Comparison of ENCODE assay signal across 8 cellular contexts in genomic region chr9:35908484-35909125, GRCh38. TPM values are rescaled to one million over a fixed set of nuclear protein-coding genes. Genes with fewer than 3 reads are reported as not detected.
DNase-seq lines count a peak whose midpoint lies in the region; FAIRE-seq and TF ChIP-seq lines count a peak whose summit lies in the region.

No MANE protein-coding gene starts in this region.

- H3K4me2 ChIP-seq in endothelial cell of umbilical vein (ENCODE audit: insufficient read depth, low read length) (peak overlapping the region; percentile 63), osteoblast (ENCODE audit: insufficient read depth, low read length) (peak overlapping the region; percentile 57)

- CTCF ChIA-PET in endothelial cell of umbilical vein (lab: Charles Lee): interaction anchor here (0.8 to 6.4 kb wide), 6 partner anchors 26 to 118 kb away, joined by 3 to 46 read pairs (median 4); no protein-coding TSS in a partner anchor

- H3K9me3 ChIP-seq in endothelial cell of umbilical vein (replicated peaks; ENCODE audit: control insufficient read depth, insufficient read depth, low read length) (no peaks in the 10 kb centered on the region), osteoblast (ENCODE audit: low read depth, low read length) (no peaks in the 10 kb centered on the region)

- dilution Hi-C loops in endothelial cell of umbilical vein (cut with MboI; ENCODE audit: extremely low pct_ligation_motif_present, low sequenced_read_pairs): no loop called here

- H3K27ac ChIP-seq in C4-2B (peak overlapping the region; percentile 10), endothelial cell of umbilical vein (ENCODE audit: insufficient read depth, low read depth, low read length) (peak overlapping the region; percentile 94), osteoblast (ENCODE audit: low read depth, low read length) (peak overlapping the region; percentile 95)

- DNase-seq in NCI-H446 treated with DMSO at 0.1 percent for 48 hours (lab: John Stamatoyannopoulos, UW): peak; percentile 80
- DNase-seq in endothelial cell of umbilical vein (ENCODE audit: low read depth, low spot score): no peak
- DNase-seq in osteoblast (ENCODE audit: insufficient read length, low spot score, missing footprints): peak; percentile 58
- no peak for DNase-seq in NCI-H345 treated with DMSO at 0.1 percent for 48 hours (lab: John Stamatoyannopoulos, UW; ENCODE audit: unreplicated experiment)
- DNase-seq in D341Med (ENCODE audit: low spot score): no peak
- DNase-seq in HUDEP-2 (lab: John Stamatoyannopoulos, UW; ENCODE audit: unreplicated experiment in 76 of 76): no peak
- DNase-seq in hippocampal formation (lab: John Stamatoyannopoulos, UW): no peak

- H3K79me2 ChIP-seq in endothelial cell of umbilical vein (ENCODE audit: control insufficient read depth, insufficient read depth, low read length): peaks cover 39% of the 10 kb centered on the region
- H3K79me2 ChIP-seq in osteoblast (ENCODE audit: insufficient read depth, low read length): peaks cover 4% of the 10 kb centered on the region

- H2AFZ ChIP-seq in endothelial cell of umbilical vein (ENCODE audit: low read depth, low read length) (no peak overlapping the region), osteoblast (ENCODE audit: low read length) (peak overlapping the region; percentile 49)

- TF ChIP-seq CTCF in C4-2B (conservative IDR thresholded peaks at IDR 0.05) (no peak), endothelial cell of umbilical vein (IDR thresholded peaks at IDR 0.05; ENCODE audit: extremely low read depth in 1 of 2, insufficient read depth in 1 of 2, low read depth in 1 of 2, low read length in 2 of 2) (no peak), osteoblast (IDR thresholded peaks at IDR 0.05; ENCODE audit: extremely low read depth, low read depth, low read length) (no peak)

- H3K4me1 ChIP-seq in endothelial cell of umbilical vein (ENCODE audit: control insufficient read depth, extremely low read depth, insufficient read depth, low read length) (peaks cover 82% of the 10 kb centered on the region), osteoblast (ENCODE audit: insufficient read depth, low read length) (peaks cover 55% of the 10 kb centered on the region)

- no TSS peak for BruUV-seq in endothelial cell of umbilical vein (replicated peaks; lab: Mats Ljungman, UMichigan)

- peak overlapping the region; percentile 77 for H3K9ac ChIP-seq in endothelial cell of umbilical vein (replicated peaks; ENCODE audit: extremely low read depth, insufficient read depth, low read length)

- no peaks in the 10 kb centered on the region for H3K9me1 ChIP-seq in endothelial cell of umbilical vein (replicated peaks; ENCODE audit: control insufficient read depth, extremely low read depth, insufficient read depth, low read length)

- H3K4me3 ChIP-seq in endothelial cell of umbilical vein (replicated peaks in 1 of 3; ENCODE audit: insufficient read depth in 1 of 3, low read depth in 1 of 3, low read length in 3 of 3) (peak overlapping the region in 1 of 3 experiments; percentile 3), osteoblast (ENCODE audit: insufficient read depth, low read length) (peak overlapping the region; percentile 56)

- H3K36me3 ChIP-seq in endothelial cell of umbilical vein (ENCODE audit: control insufficient read depth in 2 of 2, extremely low read depth in 1 of 2, insufficient read depth in 2 of 2, low read length in 2 of 2) (no peaks in the 10 kb centered on the region), osteoblast (ENCODE audit: insufficient read depth, low read length) (no peaks in the 10 kb centered on the region)

- no peaks in the 10 kb centered on the region for H3K27me3 ChIP-seq in endothelial cell of umbilical vein (ENCODE audit: control insufficient read depth in 2 of 2, insufficient read depth in 2 of 2, low read length in 2 of 2)
- H3K27me3 ChIP-seq in osteoblast (ENCODE audit: insufficient read depth, low read length): no peaks in the 10 kb centered on the region

- H4K20me1 ChIP-seq in endothelial cell of umbilical vein (replicated peaks; ENCODE audit: control insufficient read depth, extremely low read depth, insufficient read depth, low read length): no peaks in the 10 kb centered on the region
- no peaks in the 10 kb centered on the region for H4K20me1 ChIP-seq in osteoblast (ENCODE audit: insufficient read depth, low read length)

- POLR2A ChIA-PET in endothelial cell of umbilical vein (lab: Charles Lee): no interaction called here

- no peak for TF ChIP-seq POLR2A in endothelial cell of umbilical vein (IDR thresholded peaks at IDR 0.05; ENCODE audit: low read depth, low read length)

- FAIRE-seq in endothelial cell of umbilical vein (lab: Jason Lieb, UNC): peak; percentile 99

- intact Hi-C loops in endothelial cell of umbilical vein (cut with micrococcal nuclease): loop anchor here (1.0 to 5.0 kb wide), 4 partner anchors 99 to 251 kb away; partner anchors contain the start of genes CCDC107, CREB3, RMRP and TLN1

TF ChIP-seq in endothelial cell of umbilical vein, 7 proteins besides CTCF, POLR2A, EP300 and RAD21:
- no peak for TF ChIP-seq MYC (IDR thresholded peaks at IDR 0.05; ENCODE audit: low read depth, low read length)
- TF ChIP-seq EZH2 (IDR thresholded peaks at IDR 0.05; ENCODE audit: borderline replicate concordance, low read depth, low read length, severe bottlenecking): no peak
- TF ChIP-seq GATA2 (IDR thresholded peaks at IDR 0.05; ENCODE audit: insufficient read depth, insufficient read length, low read depth, low read length): no peak
- peak; percentile 4 for TF ChIP-seq POLR2AphosphoS5 (IDR thresholded peaks at IDR 0.05; ENCODE audit: insufficient read depth, low read depth, low read length)
- no peak for TF ChIP-seq JUN (IDR thresholded peaks at IDR 0.05; ENCODE audit: borderline replicate concordance, insufficient read depth, insufficient read length, low read depth)
- TF ChIP-seq FOS (IDR thresholded peaks at IDR 0.05; ENCODE audit: borderline replicate concordance, insufficient read depth, low read length): no peak

RNA-seq across cellular contexts. Expression of gene SPAAR, which starts 0.7 kb away (rescaled TPM):
- total RNA-seq in endothelial cell of umbilical vein: 13.0 and 24.8 TPM in 2 replicates
- 20.8 and 23.0 TPM in 2 replicates for polyA plus RNA-seq in endothelial cell of umbilical vein
- polyA plus RNA-seq in endothelial cell of umbilical vein (2011; cell fraction: cytosol; rRNA removed): 15.2 and 16.0 TPM in 2 replicates
- 10.6 and 11.8 TPM in 2 replicates for polyA plus RNA-seq in endothelial cell of umbilical vein (2011; cell fraction: nucleus; rRNA removed)
- polyA plus RNA-seq in endothelial cell of umbilical vein (2012): 14.3 and 25.3 TPM in 2 replicates
- polyA minus RNA-seq in endothelial cell of umbilical vein: 19.9 and 21.2 TPM in 2 replicates
- polyA minus RNA-seq in endothelial cell of umbilical vein (2011; cell fraction: cytosol; rRNA and poly(A)+ RNA removed): not detected
- 12.7 and 15.8 TPM in 2 replicates for polyA minus RNA-seq in endothelial cell of umbilical vein (2011; cell fraction: nucleus; rRNA and poly(A)+ RNA removed)
- 0.29 and 0.72 TPM in 2 replicates for total RNA-seq in osteoblast

RNA-seq across cellular contexts. Expression of gene HRCT1, which starts 2.6 kb away (rescaled TPM):
- total RNA-seq in endothelial cell of umbilical vein: 1.2 and 5.2 TPM in 2 replicates
- 7.0 and 9.9 TPM in 2 replicates for polyA plus RNA-seq in endothelial cell of umbilical vein
- polyA plus RNA-seq in endothelial cell of umbilical vein (2011; cell fraction: cytosol; rRNA removed): 6.2 and 7.1 TPM in 2 replicates
- polyA plus RNA-seq in endothelial cell of umbilical vein (2011; cell fraction: nucleus; rRNA removed): 2.4 and 2.9 TPM in 2 replicates
- polyA plus RNA-seq in endothelial cell of umbilical vein (2012): 3.2 and 3.4 TPM in 2 replicates
- polyA minus RNA-seq in endothelial cell of umbilical vein: 0.51 and 2.2 TPM in 2 replicates
- polyA minus RNA-seq in endothelial cell of umbilical vein (2011; cell fraction: cytosol; rRNA and poly(A)+ RNA removed): not detected
- polyA minus RNA-seq in endothelial cell of umbilical vein (2011; cell fraction: nucleus; rRNA and poly(A)+ RNA removed): 0.48 and 0.82 TPM in 2 replicates
- 1.8 and 5.1 TPM in 2 replicates for total RNA-seq in osteoblast

RNA-seq across cellular contexts. Expression of gene OR13J1, which starts 38.4 kb away (rescaled TPM):
- total RNA-seq in endothelial cell of umbilical vein (not detected in 2 replicates), osteoblast (not detected in 2 replicates)
- not detected in 2 replicates for polyA plus RNA-seq in endothelial cell of umbilical vein
- not detected in 2 replicates for polyA plus RNA-seq in endothelial cell of umbilical vein (2011; cell fraction: cytosol; rRNA removed)
- polyA plus RNA-seq in endothelial cell of umbilical vein (2011; cell fraction: nucleus; rRNA removed): not detected in 2 replicates
- not detected in 2 replicates for polyA plus RNA-seq in endothelial cell of umbilical vein (2012)
- polyA minus RNA-seq in endothelial cell of umbilical vein: not detected in 2 replicates
- polyA minus RNA-seq in endothelial cell of umbilical vein (2011; cell fraction: cytosol; rRNA and poly(A)+ RNA removed): not detected
- not detected in 2 replicates for polyA minus RNA-seq in endothelial cell of umbilical vein (2011; cell fraction: nucleus; rRNA and poly(A)+ RNA removed)

RNA-seq across cellular contexts. Expression of gene OR2S2, which starts 49.3 kb away (rescaled TPM):
- total RNA-seq in endothelial cell of umbilical vein: not detected in 2 replicates
- polyA plus RNA-seq in endothelial cell of umbilical vein: not detected in 2 replicates
- not detected in 2 replicates for polyA plus RNA-seq in endothelial cell of umbilical vein (2011; cell fraction: cytosol; rRNA removed)
- not detected in 2 replicates for polyA plus RNA-seq in endothelial cell of umbilical vein (2011; cell fraction: nucleus; rRNA removed)
- not detected in 2 replicates for polyA plus RNA-seq in endothelial cell of umbilical vein (2012)
- polyA minus RNA-seq in endothelial cell of umbilical vein: not detected in 2 replicates
- polyA minus RNA-seq in endothelial cell of umbilical vein (2011; cell fraction: cytosol; rRNA and poly(A)+ RNA removed): not detected
- polyA minus RNA-seq in endothelial cell of umbilical vein (2011; cell fraction: nucleus; rRNA and poly(A)+ RNA removed): not detected in 2 replicates
- total RNA-seq in osteoblast: under 0.01 TPM in 2 replicates

Comparison
In these comparisons a context has a peak if more than half of its experiments do, and no peak if none do; other contexts are left out.
1. H3K27ac ChIP-seq: peak in every context shown above with its lines; median percentile 95 in osteoblast; 94 in endothelial cell of umbilical vein; 10 in C4-2B.
2. DNase-seq: peak in NCI-H446 treated with DMSO at 0.1 percent for 48 hours (single experiment) and osteoblast (single experiment); none in endothelial cell of umbilical vein (single experiment), NCI-H345 treated with DMSO at 0.1 percent for 48 hours (single experiment), D341Med (single experiment), HUDEP-2 (0 of 76) and hippocampal formation (0 of 2).